1 cellular context compared by ENCODE assay signal in the genomic region with DNA sequence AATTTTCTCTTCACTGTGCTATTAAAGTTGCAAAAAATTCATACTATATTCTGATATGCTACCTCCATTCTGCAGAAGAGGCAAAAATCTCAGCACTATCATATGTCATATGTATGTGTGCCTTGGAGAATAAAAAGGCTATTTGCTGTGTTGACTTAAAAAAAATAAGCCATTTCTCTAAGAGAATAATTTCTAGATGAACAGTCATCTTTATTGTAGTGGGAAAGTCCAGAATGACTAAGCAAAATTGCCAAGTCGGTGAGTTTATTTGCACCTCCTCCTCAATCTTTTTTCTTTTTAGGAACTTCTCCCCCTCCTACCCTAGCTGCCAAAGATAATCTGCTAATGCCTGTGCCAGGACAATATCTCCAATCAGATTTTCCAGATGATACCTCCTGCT.
TF ChIP-seq lines count a peak whose summit lies in the region.

No MANE protein-coding gene starts in this region.

TF ChIP-seq in SK-N-SH treated with all-trans-retinoic acid at 6 μM for 48 hours, 23 proteins besides CTCF, POLR2A, EP300 and RAD21 (continued from another document):
- TF ChIP-seq, protein P1, sequence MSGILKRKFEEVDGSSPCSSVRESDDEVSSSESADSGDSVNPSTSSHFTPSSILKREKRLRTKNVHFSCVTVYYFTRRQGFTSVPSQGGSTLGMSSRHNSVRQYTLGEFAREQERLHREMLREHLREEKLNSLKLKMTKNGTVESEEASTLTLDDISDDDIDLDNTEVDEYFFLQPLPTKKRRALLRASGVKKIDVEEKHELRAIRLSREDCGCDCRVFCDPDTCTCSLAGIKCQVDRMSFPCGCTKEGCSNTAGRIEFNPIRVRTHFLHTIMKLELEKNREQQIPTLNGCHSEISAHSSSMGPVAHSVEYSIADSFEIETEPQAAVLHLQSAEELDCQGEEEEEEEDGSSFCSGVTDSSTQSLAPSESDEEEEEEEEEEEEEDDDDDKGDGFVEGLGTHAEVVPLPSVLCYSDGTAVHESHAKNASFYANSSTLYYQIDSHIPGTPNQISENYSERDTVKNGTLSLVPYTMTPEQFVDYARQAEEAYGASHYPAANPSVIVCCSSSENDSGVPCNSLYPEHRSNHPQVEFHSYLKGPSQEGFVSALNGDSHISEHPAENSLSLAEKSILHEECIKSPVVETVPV (CRISPR knock-in tag; IDR thresholded peaks at IDR 0.05), result no peak
- TF ChIP-seq, protein P2, sequence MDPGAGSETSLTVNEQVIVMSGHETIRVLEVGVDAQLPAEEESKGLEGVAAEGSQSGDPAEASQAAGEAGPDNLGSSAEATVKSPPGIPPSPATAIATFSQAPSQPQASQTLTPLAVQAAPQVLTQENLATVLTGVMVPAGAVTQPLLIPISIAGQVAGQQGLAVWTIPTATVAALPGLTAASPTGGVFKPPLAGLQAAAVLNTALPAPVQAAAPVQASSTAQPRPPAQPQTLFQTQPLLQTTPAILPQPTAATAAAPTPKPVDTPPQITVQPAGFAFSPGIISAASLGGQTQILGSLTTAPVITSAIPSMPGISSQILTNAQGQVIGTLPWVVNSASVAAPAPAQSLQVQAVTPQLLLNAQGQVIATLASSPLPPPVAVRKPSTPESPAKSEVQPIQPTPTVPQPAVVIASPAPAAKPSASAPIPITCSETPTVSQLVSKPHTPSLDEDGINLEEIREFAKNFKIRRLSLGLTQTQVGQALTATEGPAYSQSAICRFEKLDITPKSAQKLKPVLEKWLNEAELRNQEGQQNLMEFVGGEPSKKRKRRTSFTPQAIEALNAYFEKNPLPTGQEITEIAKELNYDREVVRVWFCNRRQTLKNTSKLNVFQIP (CRISPR knock-in tag; IDR thresholded peaks at IDR 0.05; ENCODE audit: borderline replicate concordance, low read depth), result no peak
- TF ChIP-seq, protein P3, sequence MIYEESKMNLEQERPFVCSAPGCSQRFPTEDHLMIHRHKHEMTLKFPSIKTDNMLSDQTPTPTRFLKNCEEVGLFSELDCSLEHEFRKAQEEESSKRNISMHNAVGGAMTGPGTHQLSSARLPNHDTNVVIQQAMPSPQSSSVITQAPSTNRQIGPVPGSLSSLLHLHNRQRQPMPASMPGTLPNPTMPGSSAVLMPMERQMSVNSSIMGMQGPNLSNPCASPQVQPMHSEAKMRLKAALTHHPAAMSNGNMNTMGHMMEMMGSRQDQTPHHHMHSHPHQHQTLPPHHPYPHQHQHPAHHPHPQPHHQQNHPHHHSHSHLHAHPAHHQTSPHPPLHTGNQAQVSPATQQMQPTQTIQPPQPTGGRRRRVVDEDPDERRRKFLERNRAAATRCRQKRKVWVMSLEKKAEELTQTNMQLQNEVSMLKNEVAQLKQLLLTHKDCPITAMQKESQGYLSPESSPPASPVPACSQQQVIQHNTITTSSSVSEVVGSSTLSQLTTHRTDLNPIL (CRISPR knock-in tag; IDR thresholded peaks at IDR 0.05; ENCODE audit: low read depth), result no peak
- TF ChIP-seq, protein P4, sequence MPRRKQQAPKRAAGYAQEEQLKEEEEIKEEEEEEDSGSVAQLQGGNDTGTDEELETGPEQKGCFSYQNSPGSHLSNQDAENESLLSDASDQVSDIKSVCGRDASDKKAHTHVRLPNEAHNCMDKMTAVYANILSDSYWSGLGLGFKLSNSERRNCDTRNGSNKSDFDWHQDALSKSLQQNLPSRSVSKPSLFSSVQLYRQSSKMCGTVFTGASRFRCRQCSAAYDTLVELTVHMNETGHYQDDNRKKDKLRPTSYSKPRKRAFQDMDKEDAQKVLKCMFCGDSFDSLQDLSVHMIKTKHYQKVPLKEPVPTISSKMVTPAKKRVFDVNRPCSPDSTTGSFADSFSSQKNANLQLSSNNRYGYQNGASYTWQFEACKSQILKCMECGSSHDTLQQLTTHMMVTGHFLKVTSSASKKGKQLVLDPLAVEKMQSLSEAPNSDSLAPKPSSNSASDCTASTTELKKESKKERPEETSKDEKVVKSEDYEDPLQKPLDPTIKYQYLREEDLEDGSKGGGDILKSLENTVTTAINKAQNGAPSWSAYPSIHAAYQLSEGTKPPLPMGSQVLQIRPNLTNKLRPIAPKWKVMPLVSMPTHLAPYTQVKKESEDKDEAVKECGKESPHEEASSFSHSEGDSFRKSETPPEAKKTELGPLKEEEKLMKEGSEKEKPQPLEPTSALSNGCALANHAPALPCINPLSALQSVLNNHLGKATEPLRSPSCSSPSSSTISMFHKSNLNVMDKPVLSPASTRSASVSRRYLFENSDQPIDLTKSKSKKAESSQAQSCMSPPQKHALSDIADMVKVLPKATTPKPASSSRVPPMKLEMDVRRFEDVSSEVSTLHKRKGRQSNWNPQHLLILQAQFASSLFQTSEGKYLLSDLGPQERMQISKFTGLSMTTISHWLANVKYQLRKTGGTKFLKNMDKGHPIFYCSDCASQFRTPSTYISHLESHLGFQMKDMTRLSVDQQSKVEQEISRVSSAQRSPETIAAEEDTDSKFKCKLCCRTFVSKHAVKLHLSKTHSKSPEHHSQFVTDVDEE (CRISPR knock-in tag; IDR thresholded peaks at IDR 0.05), result no peak
- TF ChIP-seq ZC3H10 (CRISPR knock-in tag; IDR thresholded peaks at IDR 0.05) (no peak), GLIS3 (CRISPR knock-in tag; IDR thresholded peaks at IDR 0.05) (no peak), SNAI2 (CRISPR knock-in tag; IDR thresholded peaks at IDR 0.05) (no peak), ZNF70 (CRISPR knock-in tag; IDR thresholded peaks at IDR 0.05) (no peak), PPARA (CRISPR knock-in tag; IDR thresholded peaks at IDR 0.05; ENCODE audit: borderline replicate concordance) (no peak), ESRRG (CRISPR knock-in tag; IDR thresholded peaks at IDR 0.05) (no peak), TCF4 (CRISPR knock-in tag; IDR thresholded peaks at IDR 0.05; ENCODE audit: borderline replicate concordance) (no peak), ZFP30 (CRISPR knock-in tag; IDR thresholded peaks at IDR 0.05) (no peak), ISL1 (CRISPR knock-in tag; IDR thresholded peaks at IDR 0.05) (no peak)
TF ChIP-seq in SK-N-SH treated with all-trans-retinoic acid at 6 μM for 48 hours: peak in this region for 0.
